18 cellular contexts compared by ENCODE assay signal in the genomic region with DNA sequence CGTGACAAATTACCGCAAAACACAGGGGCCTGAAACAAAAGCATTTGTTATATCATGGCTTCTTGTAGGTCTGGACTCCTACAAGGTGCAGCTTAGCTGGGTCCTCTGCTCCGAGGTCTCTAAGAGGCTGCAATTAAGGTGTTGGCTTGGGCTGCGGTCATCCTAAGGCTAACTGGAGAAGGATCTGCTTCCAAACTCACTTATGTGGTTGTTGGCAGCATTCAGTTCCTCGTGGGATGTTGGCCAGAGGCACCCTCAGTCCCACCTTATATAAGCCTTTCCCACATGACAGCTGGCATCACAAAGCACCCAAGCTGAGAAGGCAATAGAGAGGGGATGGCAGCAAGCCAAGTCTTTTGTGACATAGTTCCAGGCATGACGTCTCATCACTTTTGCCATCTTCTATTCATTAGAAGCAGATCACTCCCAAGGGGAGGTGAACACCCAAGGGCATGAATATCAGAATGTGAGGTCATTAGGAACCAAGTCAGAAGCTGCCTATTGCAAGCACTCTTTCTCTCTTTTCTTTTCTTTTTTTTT. TPM values are rescaled to one million over a fixed set of nuclear protein-coding genes. Genes with fewer than 3 reads are reported as not detected.
DNase-seq lines count a peak whose midpoint lies in the region; ATAC-seq and TF ChIP-seq lines count a peak whose summit lies in the region.
"Had no signal": no experiment of that assay in that cellular context is flagged by ENCODE, and none has a peak within 500 bp of the region (broad histone marks: within the 10 kb centered on the region; RNA-seq: fewer than 3 reads in every experiment).

No MANE protein-coding gene starts in this region.

- no peak for TF ChIP-seq CTCF in SK-N-SH (IDR thresholded peaks at IDR 0.05)

- CTCF ChIA-PET in SK-N-SH (lab: Yijun Ruan, JAX) = interaction anchor here (0.6 to 3.3 kb wide), 4 partner anchors 11 to 1145 kb away, joined by 3 to 7 read pairs (median 6); no protein-coding TSS in a partner anchor

- H3F3A ChIP-seq in SK-N-SH (replicated peaks; ENCODE audit: insufficient read depth) = no peaks in the 10 kb centered on the region

- no peak overlapping the region for H3K4me2 ChIP-seq in SK-N-SH

- H3K9me2 ChIP-seq in SK-N-SH = no peaks in the 10 kb centered on the region

- no peaks in the 10 kb centered on the region for H3K9me3 ChIP-seq in SK-N-SH

- ATAC-seq in SK-N-SH treated with all-trans-retinoic acid at 6 μM for 48 hours (no peak), GM21423 (IDR thresholded peaks at IDR 0.05; ENCODE audit: unreplicated experiment) (no peak)
- ATAC-seq: activated CD8-positive, alpha-beta memory T cell treated with anti-CD3 and anti-CD28 coated beads, Interleukin-2, amount 10 ng/mL, durations not matched to agents 7 days and 5 days; Right ventricle myocardium inferior; sciatic nerve had no signal

- H3K36me3 ChIP-seq in SK-N-SH (replicated peaks in 1 of 2; ENCODE audit: control insufficient read depth in 1 of 2, insufficient read depth in 2 of 2, low read length in 1 of 2) = no peaks in the 10 kb centered on the region

- TF ChIP-seq EP300 in SK-N-SH (IDR thresholded peaks at IDR 0.05; ENCODE audit: borderline replicate concordance in 1 of 2, low read depth in 1 of 2, low read length in 1 of 2) = no peak

- no peaks in the 10 kb centered on the region for H4K20me1 ChIP-seq in SK-N-SH (ENCODE audit: insufficient read depth)

- POLR2A ChIA-PET in SK-N-SH (lab: Yijun Ruan, JAX) = no interaction called here

- no peaks in the 10 kb centered on the region; the same call in 1 of the 2 replicates for H3K27me3 ChIP-seq in SK-N-SH (ENCODE audit: insufficient read depth)

- 35% methylated on average over 6 of the region's 6 CpGs for WGBS in SK-N-SH (ENCODE audit: low lambda C conversion rate)

- no peak overlapping the region for H3K4me3 ChIP-seq in SK-N-SH (ENCODE audit: low read depth in 2 of 2, low read length in 1 of 2)

- H3K27ac ChIP-seq in SK-N-SH (ENCODE audit: low read depth in 2 of 2, low read length in 1 of 2) = no peak overlapping the region

- DNase-seq in SK-N-SH (peak; percentile 39), NCI-H1417 (lab: John Stamatoyannopoulos, UW) (peak; percentile 0 to 89 (median 63)), NCI-H524 (lab: John Stamatoyannopoulos, UW) (peak; percentile 84 to 89), mesenteric fat pad (ENCODE audit: low spot score) (peak; percentile 53), glomerular visceral epithelial cell (ENCODE audit: extremely low spot score) (no peak), MV-4-11 (lab: John Stamatoyannopoulos, UW) (no peak)
- DNase-seq: activated CD4-positive, CD25-positive, alpha-beta regulatory T cell treated with anti-CD3 and anti-CD28 coated beads, Interleukin-2, amount 50 U/mL, for 72 hours; activated CD8-positive, alpha-beta memory T cell treated with anti-CD3 and anti-CD28 coated beads, Interleukin-2, amount 10 ng/mL, durations not matched to agents 7 days and 5 days; activated gamma-delta T cell treated with Interleukin-2 at 50 U/mL for 16 hours; amniotic stem cell; CD4-positive, alpha-beta memory T cell; central memory CD4-positive, alpha-beta T cell; stimulated activated CD4-positive, alpha-beta T cell treated with anti-CD3 and anti-CD28 coated beads, Interleukin-1b, Interleukin-23, amount 100 ng/mL, for 48 hours; T1000 had no signal

- H2AFZ ChIP-seq in SK-N-SH (ENCODE audit: low read depth) = no peak overlapping the region

- no peak overlapping the region for H3K9ac ChIP-seq in SK-N-SH

- TF ChIP-seq RAD21 in SK-N-SH (IDR thresholded peaks at IDR 0.05; ENCODE audit: low read length) = no peak

- H3K4me1 ChIP-seq in SK-N-SH (ENCODE audit: control insufficient read depth in 1 of 2, insufficient read depth in 2 of 2, low read depth in 1 of 2, low read length in 1 of 2) = no peaks in the 10 kb centered on the region

- H3K79me2 ChIP-seq in SK-N-SH (ENCODE audit: insufficient read depth) = no peaks in the 10 kb centered on the region

TF ChIP-seq in SK-N-SH, 30 proteins besides CTCF, POLR2A, EP300 and RAD21:
- TF ChIP-seq TAF1 (IDR thresholded peaks at IDR 0.05; ENCODE audit: borderline replicate concordance, low read depth, low read length) (no peak), FOXM1 (IDR thresholded peaks at IDR 0.05; ENCODE audit: low read depth) (no peak), SMC3 (IDR thresholded peaks at IDR 0.05; ENCODE audit: low read depth, low read length) (no peak), MXI1 (IDR thresholded peaks at IDR 0.05; ENCODE audit: low read depth, low read length) (no peak), MEF2A (IDR thresholded peaks at IDR 0.05; ENCODE audit: borderline replicate concordance, low read depth) (no peak)
TF ChIP-seq in SK-N-SH: peak in this region for 0.

TF ChIP-seq in SK-N-SH treated with all-trans-retinoic acid at 6 μM for 48 hours, 23 proteins besides CTCF, POLR2A, EP300 and RAD21:
- TF ChIP-seq ZNF8 (CRISPR knock-in tag; IDR thresholded peaks at IDR 0.05) = no peak
- TF ChIP-seq ESRRG (CRISPR knock-in tag; IDR thresholded peaks at IDR 0.05) = no peak
- no peak for TF ChIP-seq TCF4 (CRISPR knock-in tag; IDR thresholded peaks at IDR 0.05; ENCODE audit: borderline replicate concordance)
- TF ChIP-seq, protein P1, sequence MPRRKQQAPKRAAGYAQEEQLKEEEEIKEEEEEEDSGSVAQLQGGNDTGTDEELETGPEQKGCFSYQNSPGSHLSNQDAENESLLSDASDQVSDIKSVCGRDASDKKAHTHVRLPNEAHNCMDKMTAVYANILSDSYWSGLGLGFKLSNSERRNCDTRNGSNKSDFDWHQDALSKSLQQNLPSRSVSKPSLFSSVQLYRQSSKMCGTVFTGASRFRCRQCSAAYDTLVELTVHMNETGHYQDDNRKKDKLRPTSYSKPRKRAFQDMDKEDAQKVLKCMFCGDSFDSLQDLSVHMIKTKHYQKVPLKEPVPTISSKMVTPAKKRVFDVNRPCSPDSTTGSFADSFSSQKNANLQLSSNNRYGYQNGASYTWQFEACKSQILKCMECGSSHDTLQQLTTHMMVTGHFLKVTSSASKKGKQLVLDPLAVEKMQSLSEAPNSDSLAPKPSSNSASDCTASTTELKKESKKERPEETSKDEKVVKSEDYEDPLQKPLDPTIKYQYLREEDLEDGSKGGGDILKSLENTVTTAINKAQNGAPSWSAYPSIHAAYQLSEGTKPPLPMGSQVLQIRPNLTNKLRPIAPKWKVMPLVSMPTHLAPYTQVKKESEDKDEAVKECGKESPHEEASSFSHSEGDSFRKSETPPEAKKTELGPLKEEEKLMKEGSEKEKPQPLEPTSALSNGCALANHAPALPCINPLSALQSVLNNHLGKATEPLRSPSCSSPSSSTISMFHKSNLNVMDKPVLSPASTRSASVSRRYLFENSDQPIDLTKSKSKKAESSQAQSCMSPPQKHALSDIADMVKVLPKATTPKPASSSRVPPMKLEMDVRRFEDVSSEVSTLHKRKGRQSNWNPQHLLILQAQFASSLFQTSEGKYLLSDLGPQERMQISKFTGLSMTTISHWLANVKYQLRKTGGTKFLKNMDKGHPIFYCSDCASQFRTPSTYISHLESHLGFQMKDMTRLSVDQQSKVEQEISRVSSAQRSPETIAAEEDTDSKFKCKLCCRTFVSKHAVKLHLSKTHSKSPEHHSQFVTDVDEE (CRISPR knock-in tag; IDR thresholded peaks at IDR 0.05) = no peak
- no peak for TF ChIP-seq ZNF565 (CRISPR knock-in tag; conservative IDR thresholded peaks at IDR 0.05; ENCODE audit: low read depth)
- TF ChIP-seq ISL1 (CRISPR knock-in tag; IDR thresholded peaks at IDR 0.05) = no peak
- TF ChIP-seq GLIS3 (CRISPR knock-in tag; IDR thresholded peaks at IDR 0.05) = no peak
- no peak for TF ChIP-seq SNAI2 (CRISPR knock-in tag; IDR thresholded peaks at IDR 0.05)

RNA-seq across cellular contexts. Expression of a gene that starts 47.9 kb away (rescaled TPM):
- 3.5 and 4.6 TPM in 2 replicates for polyA plus RNA-seq in SK-N-SH (2012; rRNA removed)
- 3.5 and 3.7 TPM in 2 replicates for polyA plus RNA-seq in SK-N-SH (2012; cell fraction: cytosol; rRNA removed)
- 4.4 and 8.0 TPM in 2 replicates for polyA plus RNA-seq in SK-N-SH (2012; cell fraction: nucleus; rRNA removed)
- 20.9 TPM for total RNA-seq in mesenteric fat pad

Comparison
In these comparisons a context has a peak if more than half of its experiments do, and no peak if none do; other contexts are left out.
1. DNase-seq: peak in SK-N-SH (single experiment), NCI-H1417 (3 of 3), NCI-H524 (2 of 2) and mesenteric fat pad (single experiment); none in glomerular visceral epithelial cell (single experiment) and MV-4-11 (single experiment).